ENCODE assay signal across 17 cellular contexts in genomic region chr13:31036717-31037116, GRCh38.
"Had no signal": no experiment of that assay in that cellular context is flagged by ENCODE, and none has a peak within 500 bp of the region (broad histone marks: within the 10 kb centered on the region; RNA-seq: fewer than 3 reads in every experiment).

No MANE protein-coding gene starts in this region.

- H3K4me3 ChIP-seq: SJCRH30 had no signal

- H3K36me3 ChIP-seq: SJCRH30 had no signal

- DNase-seq: KBM-7, NCI-H1048, NCI-H1105, NCI-H1417, NCI-H1436 treated with DMSO at 0.1 percent for 48 hours, NCI-H1694, NCI-H187 treated with DMSO at 0.1 percent for 48 hours, NCI-H2029 treated with DMSO at 0.1 percent for 48 hours, NCI-H2171 treated with DMSO at 0.1 percent for 48 hours, NCI-H446, NCI-H510A, NCI-H524 treated with DMSO at 0.1 percent for 48 hours, NCI-H774, SHP77 treated with DMSO at 0.1 percent for 48 hours, SJCRH30 had no signal

- H3K27me3 ChIP-seq: SJCRH30 had no signal

- H3K27ac ChIP-seq: HL-60, RWPE1, SJCRH30 had no signal
